8 cellular contexts compared by ENCODE assay signal in genomic region chr3:14178247-14179113, GRCh38. TPM values are rescaled to one million over a fixed set of nuclear protein-coding genes. Genes with fewer than 3 reads are reported as not detected.
DNase-seq lines count a peak whose midpoint lies in the region; ATAC-seq, FAIRE-seq and TF ChIP-seq lines count a peak whose summit lies in the region.

TSS of gene LSM3 (plus strand) at chr3:14178817. CDS start at chr3:14178861, 44 bp downstream.
TSS of gene XPC (minus strand) at chr3:14178601. CDS start at chr3:14178568, 33 bp downstream.

- H3K4me3 ChIP-seq in keratinocyte (ENCODE audit: control insufficient read depth in 2 of 3, extremely low read depth in 1 of 3, insufficient read depth in 2 of 3, low read depth in 1 of 3, low read length in 3 of 3) = peak within 1 kb of the TSS; percentile 89 to 100 (median 99)

- H3K9me1 ChIP-seq in keratinocyte (ENCODE audit: control insufficient read depth, extremely low read depth, insufficient read depth, low read length) = peaks cover 4% of the 10 kb centered on the region

- dilution Hi-C loops in keratinocyte (cut with MboI; ENCODE audit: extremely low pct_ligation_motif_present, low sequenced_read_pairs) = no loop called here

- no peaks in the 10 kb centered on the region for H3K9me3 Mint-ChIP-seq in chondrocyte (ENCODE audit: low read depth)

- peak within 1 kb of the TSS; percentile 100 for H3K4me2 ChIP-seq in keratinocyte (ENCODE audit: control insufficient read depth, extremely low read depth, insufficient read depth, low read depth, low read length)

- H3K27ac Mint-ChIP-seq in chondrocyte (ENCODE audit: unreplicated experiment) = peak within 1 kb of the TSS; percentile 99

- FAIRE-seq in keratinocyte (lab: Jason Lieb, UNC) = peak; percentile 93

- peaks cover 67% of the 10 kb centered on the region for H3K4me1 ChIP-seq in keratinocyte (ENCODE audit: control insufficient read depth, extremely low read depth, insufficient read depth, low read length)

- no peaks in the 10 kb centered on the region for H3K9me3 ChIP-seq in keratinocyte (ENCODE audit: control insufficient read depth, low read depth, low read length)

- peaks cover 7% of the 10 kb centered on the region for H3K36me3 Mint-ChIP-seq in chondrocyte (ENCODE audit: low read depth)

- no peaks in the 10 kb centered on the region for H3K27me3 ChIP-seq in keratinocyte (ENCODE audit: control insufficient read depth, extremely low read depth, insufficient read depth, low read length)

- peak within 1 kb of the TSS; percentile 96 for H3K4me3 Mint-ChIP-seq in chondrocyte (ENCODE audit: unreplicated experiment)

- H4K20me1 ChIP-seq in keratinocyte (ENCODE audit: control insufficient read depth, extremely low read depth, insufficient read depth, low read length) = no peaks in the 10 kb centered on the region

- DNase-seq in AML-193 (lab: John Stamatoyannopoulos, UW) (peak; percentile 99), NCI-H510A treated with DMSO at 0.1 percent for 48 hours (lab: John Stamatoyannopoulos, UW) (peak; percentile 91), chondrocyte (ENCODE audit: low spot score) (no peak), keratinocyte (ENCODE audit: low read depth, low spot score) (peak; percentile 98)
- DNase-seq in activated CD4-positive, alpha-beta T cell treated with anti-CD3 and anti-CD28 coated beads for 24 hours (ENCODE audit: low read depth in 2 of 2) = peak; percentile 95
- DNase-seq in stimulated activated CD4-positive, alpha-beta T cell treated with anti-CD3 and anti-CD28 coated beads, Interleukin-15, amount 100 ng/mL, for 1 hour (ENCODE audit: low read depth in 1 of 2, low spot score in 1 of 2) = peak; percentile 96 to 97

- ATAC-seq in HG03439 (IDR thresholded peaks at IDR 0.05; ENCODE audit: unreplicated experiment) = peak; percentile 95

- H3K27me3 Mint-ChIP-seq in chondrocyte (ENCODE audit: low read depth) = no peaks in the 10 kb centered on the region

- H3K79me2 ChIP-seq in keratinocyte (ENCODE audit: control insufficient read depth, insufficient read depth, low read length) = peaks cover 78% of the 10 kb centered on the region

- H2AFZ ChIP-seq in keratinocyte (ENCODE audit: control insufficient read depth, low read length) = peak within 1 kb of the TSS; percentile 95

- peaks cover 50% of the 10 kb centered on the region for H3K4me1 Mint-ChIP-seq in chondrocyte (ENCODE audit: low read depth)

- peak within 1 kb of the TSS; percentile 98 for H3K9ac ChIP-seq in keratinocyte (ENCODE audit: control insufficient read depth, extremely low read depth, insufficient read depth, low read length)

- TF ChIP-seq POLR2A in GM19193 (IDR thresholded peaks at IDR 0.05; ENCODE audit: extremely low read depth, insufficient read depth, insufficient read length) = peak; percentile 95

- no peaks in the 10 kb centered on the region for H3K36me3 ChIP-seq in keratinocyte (ENCODE audit: control insufficient read depth in 2 of 2, extremely low read depth in 1 of 2, insufficient read depth in 2 of 2, low read length in 2 of 2)

- TF ChIP-seq CTCF in chondrocyte (IDR thresholded peaks at IDR 0.05) (no peak), keratinocyte (optimal IDR thresholded peaks at IDR 0.05 in 1 of 3, IDR thresholded peaks at IDR 0.05 in 1 of 3, conservative IDR thresholded peaks at IDR 0.05 in 1 of 3; ENCODE audit: extremely low read depth in 1 of 3, insufficient read depth in 2 of 3, low read length in 3 of 3) (no peak)

- peak within 1 kb of the TSS; percentile 99 for H3K27ac ChIP-seq in keratinocyte (ENCODE audit: control insufficient read depth, insufficient read depth, low read length)

RNA-seq across cellular contexts. Expression of gene LSM3, which starts in this region (rescaled TPM):
- 8.1 to 12.8 TPM (median 8.4 TPM) in 3 replicates for total RNA-seq in chondrocyte
- polyA plus RNA-seq in keratinocyte = 10.7 to 26.1 TPM (median 13.2 TPM) in 3 replicates
- polyA plus RNA-seq in keratinocyte (2011; ENCODE audit: low read depth) = 28.0 TPM
- polyA plus RNA-seq in keratinocyte (2011; cell fraction: cytosol; rRNA removed) = 13.9 and 18.7 TPM in 2 replicates
- 2.3 and 5.2 TPM in 2 replicates for polyA plus RNA-seq in keratinocyte (2011; cell fraction: nucleus; rRNA removed)
- 13.6 and 21.0 TPM in 2 replicates for polyA plus RNA-seq in keratinocyte (2012; ENCODE audit: low replicate concordance)
- polyA minus RNA-seq in keratinocyte = 0.56 to 3.4 TPM (median 0.96 TPM) in 3 replicates
- polyA minus RNA-seq in keratinocyte (2011; cell fraction: cytosol; rRNA and poly(A)+ RNA removed) = 2.7 TPM
- polyA minus RNA-seq in keratinocyte (2011; cell fraction: nucleus; rRNA and poly(A)+ RNA removed) = 0.32 and 0.93 TPM in 2 replicates

RNA-seq across cellular contexts. Expression of gene XPC, which starts in this region (rescaled TPM):
- total RNA-seq in chondrocyte = 24.9 to 35.9 TPM (median 26.8 TPM) in 3 replicates
- 19.4 to 24.9 TPM (median 22.0 TPM) in 3 replicates for polyA plus RNA-seq in keratinocyte
- 91.7 TPM for polyA plus RNA-seq in keratinocyte (2011; ENCODE audit: low read depth)
- 24.3 and 40.5 TPM in 2 replicates for polyA plus RNA-seq in keratinocyte (2011; cell fraction: cytosol; rRNA removed)
- 72.5 and 73.3 TPM in 2 replicates for polyA plus RNA-seq in keratinocyte (2011; cell fraction: nucleus; rRNA removed)
- 27.5 and 32.6 TPM in 2 replicates for polyA plus RNA-seq in keratinocyte (2012; ENCODE audit: low replicate concordance)
- polyA minus RNA-seq in keratinocyte = 23.4 to 28.6 TPM (median 24.8 TPM) in 3 replicates
- polyA minus RNA-seq in keratinocyte (2011; cell fraction: cytosol; rRNA and poly(A)+ RNA removed) = 11.9 TPM
- polyA minus RNA-seq in keratinocyte (2011; cell fraction: nucleus; rRNA and poly(A)+ RNA removed) = 32.7 and 46.7 TPM in 2 replicates
